24 cellular contexts compared by ENCODE assay signal in genomic region chr13:29021717-29022116, GRCh38.
DNase-seq lines count a peak whose midpoint lies in the region; ATAC-seq, FAIRE-seq and TF ChIP-seq lines count a peak whose summit lies in the region.
"Had no signal": no experiment of that assay in that cellular context is flagged by ENCODE, and none has a peak within 500 bp of the region (broad histone marks: within the 10 kb centered on the region; RNA-seq: fewer than 3 reads in every experiment).

No MANE protein-coding gene starts in this region.

- BruUV-seq in HepG2 (replicated peaks; lab: Mats Ljungman, UMichigan), result no TSS peak

- no peak overlapping the region for H3K4me3 Mint-ChIP-seq in GM23338
- H3K4me3 Mint-ChIP-seq: CD4-positive, CD25-positive, alpha-beta regulatory T cell; CD8-positive, alpha-beta T cell; HFFc6 had no signal

- POLR2A ChIA-PET in HepG2 (lab: Yijun Ruan, JAX), result no interaction called here

- intact Hi-C loops in right lobe of liver (cut with DNase I) (no loop called here), HepG2 (cut with micrococcal nuclease; ENCODE audit: unreplicated experiment) (no loop called here)

- no peak for FAIRE-seq in HepG2 (lab: Jason Lieb, UNC)
- FAIRE-seq: A549, GM12878, GM19239, H54 had no signal

- H2AFZ ChIP-seq in HepG2 (ENCODE audit: low read length) (no peak overlapping the region), GM23338 (no peak overlapping the region)
- H2AFZ ChIP-seq: GM23248 had no signal

- TF ChIP-seq RAD21 in HepG2 (CRISPR knock-in tag; IDR thresholded peaks at IDR 0.05), result no peak

- H3K27ac ChIP-seq in right lobe of liver (peak overlapping the region in 2 of 3 donors; percentile 57 to 62), HepG2 (ENCODE audit: extremely low read length, insufficient read depth, low read length) (no peak overlapping the region), GM23338 (ENCODE audit: low read depth) (no peak overlapping the region)
- H3K27ac ChIP-seq: A549, C4-2B, GM23248 had no signal

- H3K9me3 ChIP-seq in right lobe of liver (no peaks in the 10 kb centered on the region), HepG2 (ENCODE audit: low read length) (peaks cover 78% of the 10 kb centered on the region)
- H3K9me3 ChIP-seq: A549, BE2C, Caco-2, HAP-1 had no signal

- WGBS in right lobe of liver (ENCODE audit: insufficient coverage, low coverage, low lambda C conversion rate, missing lambda C conversion rate), result 74% methylated on average over 5 of the region's 5 CpGs
- 39% methylated on average over 5 of the region's 5 CpGs for WGBS in HepG2 (ENCODE audit: low lambda C conversion rate)

- peaks cover 2% of the 10 kb centered on the region; the same call in 1 of the 3 replicates for H3K36me3 Mint-ChIP-seq in GM23338 (ENCODE audit: low read depth)
- H3K36me3 Mint-ChIP-seq: CD4-positive, CD25-positive, alpha-beta regulatory T cell; CD8-positive, alpha-beta T cell had no signal

- no peak overlapping the region for H3K9ac ChIP-seq in HepG2 (ENCODE audit: insufficient read depth, low read depth, low read length)
- H3K9ac ChIP-seq: GM23248 had no signal

- H3K27me3 ChIP-seq in right lobe of liver, result no peaks in the 10 kb centered on the region
- H3K27me3 ChIP-seq in HepG2 (ENCODE audit: control insufficient read depth in 1 of 2, insufficient read depth in 2 of 2, low read length in 2 of 2), result no peaks in the 10 kb centered on the region
- H3K27me3 ChIP-seq in GM23338 (ENCODE audit: insufficient read depth), result no peaks in the 10 kb centered on the region

- H3K36me3 ChIP-seq in right lobe of liver (no peaks in the 10 kb centered on the region), HepG2 (replicated peaks in 1 of 2; ENCODE audit: control insufficient read depth in 1 of 2, insufficient read depth in 2 of 2, low read length in 2 of 2) (no peaks in the 10 kb centered on the region), GM23338 (ENCODE audit: insufficient read depth) (no peaks in the 10 kb centered on the region)
- H3K36me3 ChIP-seq: BE2C, HAP-1 had no signal

- H3F3A ChIP-seq in GM23338 (replicated peaks; ENCODE audit: low read depth), result no peaks in the 10 kb centered on the region

- CTCF ChIA-PET in HepG2 (lab: Yijun Ruan, JAX; ENCODE audit: low intra/inter-chr PET ratio, low total read pairs), result no interaction called here

- H4K20me1 ChIP-seq in HepG2 (ENCODE audit: insufficient read depth, low read length) (no peaks in the 10 kb centered on the region), GM23338 (replicated peaks; ENCODE audit: insufficient read depth) (no peaks in the 10 kb centered on the region)

- TF ChIP-seq POLR2A in right lobe of liver (IDR thresholded peaks at IDR 0.05) (no peak), HepG2 (IDR thresholded peaks at IDR 0.05; ENCODE audit: insufficient read depth in 1 of 2, low read depth in 2 of 2, low read length in 2 of 2) (no peak)

- H3K4me1 Mint-ChIP-seq in GM23338, result peaks cover 4% of the 10 kb centered on the region

- H3K4me3 ChIP-seq in right lobe of liver, result no peak overlapping the region
- H3K4me3 ChIP-seq in HepG2 (replicated peaks in 1 of 3; ENCODE audit: insufficient read depth in 1 of 3, low read depth in 2 of 3, low read length in 3 of 3), result no peak overlapping the region
- H3K4me3 ChIP-seq in GM23338, result no peak overlapping the region
- H3K4me3 ChIP-seq: A549, GM12878, GM23248, HAP-1 had no signal

- in situ Hi-C loops in HepG2 (cut with HindIII; ENCODE audit: extremely low pct_ligation_motif_present, low pct_unique_long_range_greater_than_20kb), result no loop called here

- DNase-seq in right lobe of liver, result no peak
- no peak for DNase-seq in HepG2 (ENCODE audit: low spot score)
- DNase-seq in GM23338 (ENCODE audit: low spot score), result no peak
- DNase-seq in left lobe of liver (ENCODE audit: low spot score), result no peak
- DNase-seq in NCI-H2196 (lab: John Stamatoyannopoulos, UW; ENCODE audit: unreplicated experiment), result no peak
- DNase-seq: 8988T; ACHN; AML-193; BE2C; Caco-2; CD4-positive, CD25-positive, alpha-beta regulatory T cell; CD8-positive, alpha-beta T cell; DMS153; EL; GDM1; HFFc6 had no signal

- peaks cover 3% of the 10 kb centered on the region for H3K27me3 Mint-ChIP-seq in GM23338 (ENCODE audit: insufficient read depth, low read depth, poor library complexity)

- H3K4me1 ChIP-seq in right lobe of liver, result peaks cover 0 to 17% (median 6%) of the 10 kb centered on the region in 4 donors
- no peaks in the 10 kb centered on the region for H3K4me1 ChIP-seq in HepG2 (ENCODE audit: insufficient read depth, low read length)
- H3K4me1 ChIP-seq in GM23338 (ENCODE audit: insufficient read depth), result no peaks in the 10 kb centered on the region
- H3K4me1 ChIP-seq: A549, BE2C, Caco-2, HAP-1 had no signal

- no peak for TF ChIP-seq EP300 in HepG2 (IDR thresholded peaks at IDR 0.05; ENCODE audit: low read depth in 2 of 2, low read length in 2 of 2)
- TF ChIP-seq EP300 in HepG2 (CRISPR knock-in tag; IDR thresholded peaks at IDR 0.05; ENCODE audit: borderline replicate concordance), result no peak

- no peak overlapping the region for H3K27ac Mint-ChIP-seq in GM23338
- H3K27ac Mint-ChIP-seq: CD4-positive, CD25-positive, alpha-beta regulatory T cell; CD8-positive, alpha-beta T cell; HFFc6 had no signal

- H3K79me2 ChIP-seq in HepG2 (ENCODE audit: insufficient read depth, low read length) (no peaks in the 10 kb centered on the region), GM23338 (replicated peaks; ENCODE audit: insufficient read depth) (no peaks in the 10 kb centered on the region)

- no peaks in the 10 kb centered on the region for H3K9me2 ChIP-seq in GM23338 (ENCODE audit: insufficient read depth)

- TF ChIP-seq CTCF in right lobe of liver (IDR thresholded peaks at IDR 0.05) (no peak), HepG2 (CRISPR knock-in tag; IDR thresholded peaks at IDR 0.05) (no peak), GM23338 (conservative IDR thresholded peaks at IDR 0.05; ENCODE audit: low read depth in 2 of 2) (peak; percentile 14 to 49; a peak in 3 of 4 replicates)

- H3K9me3 Mint-ChIP-seq in GM23338, result no peaks in the 10 kb centered on the region
- H3K9me3 Mint-ChIP-seq: CD8-positive, alpha-beta T cell had no signal

- ATAC-seq in right lobe of liver, result peak in 1 of 4 donors; percentile 13
- no peak for ATAC-seq in HepG2
- no peak for ATAC-seq in GM23338
- peak; percentile 36 for ATAC-seq in left lobe of liver
- ATAC-seq in HG02938 (IDR thresholded peaks at IDR 0.05; ENCODE audit: unreplicated experiment), result no peak
- ATAC-seq: A549; CD8-positive, alpha-beta T cell; GM12878 had no signal

- H3K4me2 ChIP-seq in HepG2 (ENCODE audit: low read depth, low read length) (no peak overlapping the region), GM23338 (no peak overlapping the region)
- H3K4me2 ChIP-seq: A549 had no signal

TF ChIP-seq in HepG2, 621 proteins besides CTCF, POLR2A, EP300 and RAD21 (continues in another document):
- no peak for TF ChIP-seq SAFB2 (CRISPR knock-in tag; IDR thresholded peaks at IDR 0.05; ENCODE audit: borderline replicate concordance, low read depth)
- no peak for TF ChIP-seq ZNF839 (CRISPR knock-in tag; IDR thresholded peaks at IDR 0.05; ENCODE audit: borderline replicate concordance)
- no peak for TF ChIP-seq TSC22D2 (CRISPR knock-in tag; IDR thresholded peaks at IDR 0.05; ENCODE audit: borderline replicate concordance)
- TF ChIP-seq ZNF512 (CRISPR knock-in tag; IDR thresholded peaks at IDR 0.05), result no peak

TF ChIP-seq in GM23338, 12 proteins besides CTCF, POLR2A, EP300 and RAD21:
- TF ChIP-seq NANOG (IDR thresholded peaks at IDR 0.05; ENCODE audit: borderline replicate concordance), result no peak
- no peak for TF ChIP-seq ETS1 (IDR thresholded peaks at IDR 0.05)
TF ChIP-seq in GM23338: peak in this region for 0.

Comparison
In these comparisons a context has a peak if more than half of its experiments do, and no peak if none do; other contexts are left out.
1. H3K27ac ChIP-seq: peak in right lobe of liver (2 of 3); none in HepG2 (single experiment) and GM23338 (single experiment).
2. CTCF ChIP-seq: peak in GM23338 (2 of 2); none in right lobe of liver (0 of 4) and HepG2 (single experiment).